Comparison of ENCODE assay signal across 8 cellular contexts in the genomic region with DNA sequence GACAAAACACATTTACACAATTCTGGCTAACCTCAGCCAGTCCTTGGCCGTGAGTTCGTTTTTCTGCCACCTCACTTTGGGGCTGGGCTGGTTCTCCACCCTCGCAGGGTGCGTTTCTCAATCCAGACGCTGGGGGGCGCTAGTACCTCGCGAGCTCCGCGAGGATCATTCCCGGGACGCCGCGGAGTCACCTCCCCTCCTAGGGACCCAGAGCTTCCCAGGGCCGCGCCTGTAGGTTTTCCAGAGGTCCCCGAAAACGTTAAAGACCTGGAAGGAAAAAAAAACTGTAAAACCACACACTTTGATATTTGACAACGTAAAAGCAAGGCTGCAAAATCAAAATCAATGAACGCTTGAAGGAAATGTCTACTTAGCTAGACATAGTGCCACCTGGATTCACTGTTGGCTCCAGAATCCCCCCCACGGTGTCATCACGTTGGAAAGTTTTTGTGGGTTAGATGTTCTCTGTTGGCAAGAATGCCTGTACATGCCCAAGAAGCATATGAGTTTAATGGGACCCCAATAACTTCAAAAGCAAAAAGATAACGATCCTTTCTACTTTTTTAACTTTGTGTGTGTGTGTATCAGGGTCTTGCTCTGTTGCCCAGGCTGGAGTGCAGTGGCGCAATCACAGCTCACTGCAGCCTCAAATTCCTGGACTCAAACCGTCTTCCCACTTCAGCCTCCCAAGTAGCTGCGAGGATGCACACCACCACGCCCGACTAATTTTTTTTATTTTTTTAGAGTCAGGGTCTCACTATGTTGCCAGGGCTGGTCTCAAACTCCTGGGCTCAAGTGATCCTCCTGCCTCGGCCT. TPM values are rescaled to one million over a fixed set of nuclear protein-coding genes. Genes with fewer than 3 reads are reported as not detected.
DNase-seq lines count a peak whose midpoint lies in the region; ATAC-seq and TF ChIP-seq lines count a peak whose summit lies in the region.

No MANE protein-coding gene starts in this region.

- no peaks in the 10 kb centered on the region for H3F3A ChIP-seq in GM23338 (replicated peaks; ENCODE audit: low read depth)

- H3K27ac Mint-ChIP-seq in GM23338: no peak overlapping the region

- no peaks in the 10 kb centered on the region for H3K36me3 ChIP-seq in GM23338 (ENCODE audit: insufficient read depth)
- no peaks in the 10 kb centered on the region for H3K36me3 ChIP-seq in effector memory CD4-positive, alpha-beta T cell (ENCODE audit: control insufficient read depth, insufficient read depth, low read length)

- no peaks in the 10 kb centered on the region for H3K9me2 ChIP-seq in GM23338 (ENCODE audit: insufficient read depth)

- H4K20me1 ChIP-seq in GM23338 (replicated peaks; ENCODE audit: insufficient read depth): no peaks in the 10 kb centered on the region

- peaks cover 59% of the 10 kb centered on the region for H3K9me3 Mint-ChIP-seq in GM23338

- peak; percentile 91 to 97 for TF ChIP-seq CTCF in GM23338 (conservative IDR thresholded peaks at IDR 0.05; ENCODE audit: low read depth in 2 of 2)

- no peaks in the 10 kb centered on the region for H3K27me3 ChIP-seq in GM23338 (ENCODE audit: insufficient read depth)
- H3K27me3 ChIP-seq in effector memory CD4-positive, alpha-beta T cell (replicated peaks; ENCODE audit: control insufficient read depth, insufficient read depth, low read length, poor library complexity, severe bottlenecking): no peaks in the 10 kb centered on the region

- H3K27ac ChIP-seq in GM23338 (ENCODE audit: low read depth): no peak overlapping the region
- H3K27ac ChIP-seq in effector memory CD4-positive, alpha-beta T cell (ENCODE audit: insufficient read depth, low read length, poor library complexity, severe bottlenecking): no peak overlapping the region

- H3K4me2 ChIP-seq in GM23338: 0 out of 2 replicates have a peak overlapping the region, but pooled peaks have one; percentile 22

- H3K4me1 ChIP-seq in GM23338 (ENCODE audit: insufficient read depth): peaks cover 4% of the 10 kb centered on the region; the same call in 1 of the 2 replicates
- H3K4me1 ChIP-seq in effector memory CD4-positive, alpha-beta T cell (ENCODE audit: control insufficient read depth, insufficient read depth, low read length, poor library complexity, severe bottlenecking): no peaks in the 10 kb centered on the region

- peak; percentile 99 for ATAC-seq in GM23338

- H3K36me3 Mint-ChIP-seq in GM23338 (ENCODE audit: low read depth): peaks cover 12% of the 10 kb centered on the region

- no peak overlapping the region for H3K4me3 Mint-ChIP-seq in GM23338

- DNase-seq in AG08396 (ENCODE audit: low spot score) (peak; percentile 92), GM23338 (ENCODE audit: low spot score) (peak; percentile 90), NCI-H82 treated with DMSO at 0.1 percent for 48 hours (lab: John Stamatoyannopoulos, UW; ENCODE audit: unreplicated experiment) (peak; percentile 11), mesenteric fat pad (ENCODE audit: low spot score) (peak; percentile 95), NCI-H526 treated with DMSO at 0.1 percent for 48 hours (lab: John Stamatoyannopoulos, UW) (no peak)
- DNase-seq in activated CD8-positive, alpha-beta memory T cell treated with anti-CD3 and anti-CD28 coated beads for 24 hours: peak; percentile 92
- peak; percentile 45 to 66 (median 60) for DNase-seq in effector memory CD4-positive, alpha-beta T cell
- DNase-seq in stimulated activated CD8-positive, alpha-beta memory T cell treated with anti-CD3 and anti-CD28 coated beads, Interleukin-15, amount 100 ng/mL, for 24 hours (ENCODE audit: low read depth): peak; percentile 69

- H2AFZ ChIP-seq in GM23338: peak overlapping the region; percentile 86

- no peaks in the 10 kb centered on the region for H3K4me1 Mint-ChIP-seq in GM23338

- peaks cover 10% of the 10 kb centered on the region for H3K27me3 Mint-ChIP-seq in GM23338 (ENCODE audit: insufficient read depth, low read depth, poor library complexity)

- no peak overlapping the region for H3K4me3 ChIP-seq in GM23338
- H3K4me3 ChIP-seq in effector memory CD4-positive, alpha-beta T cell (ENCODE audit: insufficient read depth, low read depth, low read length, poor library complexity, severe bottlenecking): no peak overlapping the region

- no peaks in the 10 kb centered on the region for H3K79me2 ChIP-seq in GM23338 (replicated peaks; ENCODE audit: insufficient read depth)

- no peaks in the 10 kb centered on the region for H3K9me3 ChIP-seq in effector memory CD4-positive, alpha-beta T cell (ENCODE audit: control insufficient read depth, low read length)

TF ChIP-seq in GM23338, 12 proteins besides CTCF, POLR2A, EP300 and RAD21 (continues in another document):
- TF ChIP-seq, protein P1, sequence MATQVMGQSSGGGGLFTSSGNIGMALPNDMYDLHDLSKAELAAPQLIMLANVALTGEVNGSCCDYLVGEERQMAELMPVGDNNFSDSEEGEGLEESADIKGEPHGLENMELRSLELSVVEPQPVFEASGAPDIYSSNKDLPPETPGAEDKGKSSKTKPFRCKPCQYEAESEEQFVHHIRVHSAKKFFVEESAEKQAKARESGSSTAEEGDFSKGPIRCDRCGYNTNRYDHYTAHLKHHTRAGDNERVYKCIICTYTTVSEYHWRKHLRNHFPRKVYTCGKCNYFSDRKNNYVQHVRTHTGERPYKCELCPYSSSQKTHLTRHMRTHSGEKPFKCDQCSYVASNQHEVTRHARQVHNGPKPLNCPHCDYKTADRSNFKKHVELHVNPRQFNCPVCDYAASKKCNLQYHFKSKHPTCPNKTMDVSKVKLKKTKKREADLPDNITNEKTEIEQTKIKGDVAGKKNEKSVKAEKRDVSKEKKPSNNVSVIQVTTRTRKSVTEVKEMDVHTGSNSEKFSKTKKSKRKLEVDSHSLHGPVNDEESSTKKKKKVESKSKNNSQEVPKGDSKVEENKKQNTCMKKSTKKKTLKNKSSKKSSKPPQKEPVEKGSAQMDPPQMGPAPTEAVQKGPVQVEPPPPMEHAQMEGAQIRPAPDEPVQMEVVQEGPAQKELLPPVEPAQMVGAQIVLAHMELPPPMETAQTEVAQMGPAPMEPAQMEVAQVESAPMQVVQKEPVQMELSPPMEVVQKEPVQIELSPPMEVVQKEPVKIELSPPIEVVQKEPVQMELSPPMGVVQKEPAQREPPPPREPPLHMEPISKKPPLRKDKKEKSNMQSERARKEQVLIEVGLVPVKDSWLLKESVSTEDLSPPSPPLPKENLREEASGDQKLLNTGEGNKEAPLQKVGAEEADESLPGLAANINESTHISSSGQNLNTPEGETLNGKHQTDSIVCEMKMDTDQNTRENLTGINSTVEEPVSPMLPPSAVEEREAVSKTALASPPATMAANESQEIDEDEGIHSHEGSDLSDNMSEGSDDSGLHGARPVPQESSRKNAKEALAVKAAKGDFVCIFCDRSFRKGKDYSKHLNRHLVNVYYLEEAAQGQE (IDR thresholded peaks at IDR 0.05; ENCODE audit: unreplicated experiment): no peak

RNA-seq across cellular contexts. Expression of a gene that starts 34.5 kb away (rescaled TPM):
- 237 and 288 TPM in 2 replicates for total RNA-seq in GM23338 (2014; rRNA removed; shearing (Covaris generic))
- polyA plus RNA-seq in GM23338 (2016; fragmentation: Nextera tagmentation; extraction: Ambion mirVana): 204 and 223 TPM in 2 replicates
- 385 TPM for total RNA-seq in mesenteric fat pad
